Comparison of ENCODE assay signal across 9 cellular contexts in the genomic region with DNA sequence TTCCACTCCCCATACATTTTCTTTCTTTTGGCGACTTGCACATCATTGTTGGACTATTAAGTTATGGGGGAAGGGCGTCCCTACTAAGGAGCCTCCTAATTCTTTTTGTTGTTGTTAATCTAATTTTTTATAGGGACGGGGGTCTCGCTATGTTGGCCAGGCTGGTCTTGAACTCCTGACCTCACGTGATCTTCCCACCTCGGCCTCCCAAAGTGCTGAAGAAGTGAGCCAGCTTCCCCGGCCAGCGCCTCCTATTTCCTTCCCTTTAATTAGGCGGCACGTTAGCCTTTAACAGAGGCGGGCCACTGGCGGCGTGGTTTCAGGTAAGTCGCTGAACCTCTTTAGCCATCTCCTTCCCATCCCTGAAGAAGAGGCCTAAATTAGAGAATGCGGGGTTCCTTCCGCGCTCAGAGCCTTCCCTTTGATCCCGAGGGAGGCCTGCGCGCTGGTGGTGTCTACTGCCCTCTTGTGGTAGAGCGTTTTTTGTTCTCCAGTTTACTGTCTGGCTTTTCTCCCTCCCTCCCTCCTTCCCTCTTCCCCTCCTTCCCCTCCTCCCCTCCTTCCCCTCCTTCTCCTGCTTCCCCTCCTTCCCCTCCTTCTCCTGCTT. TPM values are rescaled to one million over a fixed set of nuclear protein-coding genes. Genes with fewer than 3 reads are reported as not detected.
A peak's percentile ranks its signal among the peaks of the same experiment; 100 is the strongest.
DNase-seq lines count a peak whose midpoint lies in the region; ATAC-seq and TF ChIP-seq lines count a peak whose summit lies in the region.
"Had no signal": no experiment of that assay in that cellular context is flagged by ENCODE, and none has a peak within 500 bp of the region (broad histone marks: within the 10 kb centered on the region; RNA-seq: fewer than 3 reads in every experiment).

No MANE protein-coding gene starts in this region.

- H3K27ac ChIP-seq in neural progenitor cell, result no peak overlapping the region
- no peak overlapping the region for H3K27ac ChIP-seq in substantia nigra (ENCODE audit: low read depth, low read length, poor library complexity, severe bottlenecking)

- no peak overlapping the region for H3K4me2 ChIP-seq in neural progenitor cell

- intact Hi-C loops in activated T-helper 1 cell treated with anti-CD3 and anti-CD28 coated beads, Interleukin-12 subunit alpha, Interleukin-12 subunit beta, Interleukin-2, Interleukin-4 antibody, amounts not matched to agents 30 ng/mL and 10 ng/mL and 1 ng/mL, durations not matched to agents 14 hours and 24 hours and 36 hours (cut with micrococcal nuclease), result loop anchor here (1.0 to 5.0 kb wide), 4 partner anchors 45 to 235 kb away; a partner anchor contains a TSS

- H3K9me3 Mint-ChIP-seq in activated T-helper 1 cell treated with anti-CD3 and anti-CD28 coated beads, Interleukin-12 subunit alpha, Interleukin-12 subunit beta, Interleukin-2, Interleukin-4 antibody, amounts not matched to agents 30 ng/mL and 10 ng/mL and 1 ng/mL, durations not matched to agents 14 hours and 24 hours and 36 hours, result no peaks in the 10 kb centered on the region
- no peaks in the 10 kb centered on the region for H3K9me3 Mint-ChIP-seq in neural progenitor cell

- TF ChIP-seq CTCF in neural progenitor cell (IDR thresholded peaks at IDR 0.05), result peak; percentile 75

- H3K4me3 Mint-ChIP-seq in activated T-helper 1 cell treated with anti-CD3 and anti-CD28 coated beads, Interleukin-12 subunit alpha, Interleukin-12 subunit beta, Interleukin-2, Interleukin-4 antibody, amounts not matched to agents 30 ng/mL and 10 ng/mL and 1 ng/mL, durations not matched to agents 14 hours and 24 hours and 36 hours, result peak overlapping the region; percentile 48
- no peak overlapping the region for H3K4me3 Mint-ChIP-seq in neural progenitor cell

- H3K79me2 ChIP-seq in neural progenitor cell (ENCODE audit: low read depth), result no peaks in the 10 kb centered on the region

- peaks cover 7% of the 10 kb centered on the region for H3K27me3 Mint-ChIP-seq in activated T-helper 1 cell treated with anti-CD3 and anti-CD28 coated beads, Interleukin-12 subunit alpha, Interleukin-12 subunit beta, Interleukin-2, Interleukin-4 antibody, amounts not matched to agents 30 ng/mL and 10 ng/mL and 1 ng/mL, durations not matched to agents 14 hours and 24 hours and 36 hours (ENCODE audit: insufficient read depth)
- H3K27me3 Mint-ChIP-seq in neural progenitor cell (ENCODE audit: insufficient read depth, low read depth), result peaks cover 6% of the 10 kb centered on the region

- no peaks in the 10 kb centered on the region for H3K9me3 ChIP-seq in neural progenitor cell (ENCODE audit: low read depth)

- no peak overlapping the region for H3K9ac ChIP-seq in neural progenitor cell

- H2AFZ ChIP-seq in neural progenitor cell (replicated peaks), result peak overlapping the region; percentile 29

- H3K27ac Mint-ChIP-seq in activated T-helper 1 cell treated with anti-CD3 and anti-CD28 coated beads, Interleukin-12 subunit alpha, Interleukin-12 subunit beta, Interleukin-2, Interleukin-4 antibody, amounts not matched to agents 30 ng/mL and 10 ng/mL and 1 ng/mL, durations not matched to agents 14 hours and 24 hours and 36 hours, result no peak overlapping the region
- no peak overlapping the region for H3K27ac Mint-ChIP-seq in neural progenitor cell

- H3K36me3 Mint-ChIP-seq in activated T-helper 1 cell treated with anti-CD3 and anti-CD28 coated beads, Interleukin-12 subunit alpha, Interleukin-12 subunit beta, Interleukin-2, Interleukin-4 antibody, amounts not matched to agents 30 ng/mL and 10 ng/mL and 1 ng/mL, durations not matched to agents 14 hours and 24 hours and 36 hours (ENCODE audit: low read depth), result no peaks in the 10 kb centered on the region
- no peaks in the 10 kb centered on the region for H3K36me3 Mint-ChIP-seq in neural progenitor cell

- DNase-seq in DMS 273 treated with DMSO at 0.1 percent for 48 hours (lab: John Stamatoyannopoulos, UW) (peak; percentile 46), LoVo (ENCODE audit: low spot score) (peak; percentile 78), RPMI7951 (ENCODE audit: low read depth) (peak; percentile 77), fibroblast of the conjunctiva (ENCODE audit: low read depth) (peak; percentile 45), neural progenitor cell (ENCODE audit: low spot score) (peak; percentile 86), substantia nigra (lab: John Stamatoyannopoulos, UW) (peak in 36 of 49 donors; percentile 4 to 68 (median 34))
- DNase-seq in activated T-helper 1 cell treated with anti-CD3 and anti-CD28 coated beads, Interleukin-12 subunit alpha, Interleukin-12 subunit beta, Interleukin-2, Interleukin-4 antibody, amounts not matched to agents 30 ng/mL and 10 ng/mL and 1 ng/mL, durations not matched to agents 14 hours and 24 hours and 36 hours (ENCODE audit: low spot score), result peak; percentile 39

- ATAC-seq in GM18520 (IDR thresholded peaks at IDR 0.05; ENCODE audit: unreplicated experiment), result no peak

- no peaks in the 10 kb centered on the region for H4K20me1 ChIP-seq in neural progenitor cell (ENCODE audit: low read depth)

- H3K36me3 ChIP-seq in neural progenitor cell, result no peaks in the 10 kb centered on the region

- no peaks in the 10 kb centered on the region for H3K4me1 ChIP-seq in neural progenitor cell

- H3F3A ChIP-seq in neural progenitor cell (ENCODE audit: low read depth), result peaks cover 3% of the 10 kb centered on the region

- H3K4me3 ChIP-seq in neural progenitor cell, result no peak overlapping the region

- H3K4me1 Mint-ChIP-seq in activated T-helper 1 cell treated with anti-CD3 and anti-CD28 coated beads, Interleukin-12 subunit alpha, Interleukin-12 subunit beta, Interleukin-2, Interleukin-4 antibody, amounts not matched to agents 30 ng/mL and 10 ng/mL and 1 ng/mL, durations not matched to agents 14 hours and 24 hours and 36 hours (ENCODE audit: low read depth), result peaks cover 7% of the 10 kb centered on the region
- H3K4me1 Mint-ChIP-seq in neural progenitor cell, result peaks cover 3% of the 10 kb centered on the region

- no peaks in the 10 kb centered on the region for H3K27me3 ChIP-seq in neural progenitor cell

RNA-seq across cellular contexts. Expression of a gene that starts 38.1 kb away (rescaled TPM):
- 4.1 and 4.2 TPM in 2 replicates for total RNA-seq in RPMI7951 (2014; rRNA removed; shearing (Covaris generic))
- total RNA-seq in activated T-helper 1 cell treated with anti-CD3 and anti-CD28 coated beads, Interleukin-12 subunit alpha, Interleukin-12 subunit beta, Interleukin-2, Interleukin-4 antibody, amounts not matched to agents 30 ng/mL and 10 ng/mL and 1 ng/mL, durations not matched to agents 14 hours and 24 hours and 36 hours, result 57.0 and 60.5 TPM in 2 replicates
- not detected in 2 replicates for total RNA-seq in neural progenitor cell (ENCODE audit: low replicate concordance)

RNA-seq across cellular contexts. Expression of a gene that starts 49.7 kb away (rescaled TPM):
- total RNA-seq in RPMI7951 (2014; rRNA removed; shearing (Covaris generic)), result 0.10 TPM in 1 of 2 replicates, not detected in the other
- total RNA-seq in activated T-helper 1 cell treated with anti-CD3 and anti-CD28 coated beads, Interleukin-12 subunit alpha, Interleukin-12 subunit beta, Interleukin-2, Interleukin-4 antibody, amounts not matched to agents 30 ng/mL and 10 ng/mL and 1 ng/mL, durations not matched to agents 14 hours and 24 hours and 36 hours, result not detected in 2 replicates
- total RNA-seq in neural progenitor cell (ENCODE audit: low replicate concordance), result not detected in 2 replicates
- total RNA-seq: activated CD8-positive, alpha-beta memory T cell treated with anti-CD3 and anti-CD28 coated beads for 36 hours had no signal

RNA-seq across cellular contexts. Expression of a gene that starts 58.9 kb away (rescaled TPM):
- 382 and 422 TPM in 2 replicates for total RNA-seq in RPMI7951 (2014; rRNA removed; shearing (Covaris generic))
- 425 and 429 TPM in 2 replicates for total RNA-seq in activated T-helper 1 cell treated with anti-CD3 and anti-CD28 coated beads, Interleukin-12 subunit alpha, Interleukin-12 subunit beta, Interleukin-2, Interleukin-4 antibody, amounts not matched to agents 30 ng/mL and 10 ng/mL and 1 ng/mL, durations not matched to agents 14 hours and 24 hours and 36 hours
- 193 and 214 TPM in 2 replicates for total RNA-seq in neural progenitor cell (ENCODE audit: low replicate concordance)

Comparison
In these comparisons a context has a peak if more than half of its experiments do, and no peak if none do; other contexts are left out.
1. DNase-seq: peak in every context shown above with its lines; median percentile 86 in neural progenitor cell; 78 in LoVo; 77 in RPMI7951; 46 in DMS 273 treated with DMSO at 0.1 percent for 48 hours; 45 in fibroblast of the conjunctiva; 39 in activated T-helper 1 cell treated with anti-CD3 and anti-CD28 coated beads, Interleukin-12 subunit alpha, Interleukin-12 subunit beta, Interleukin-2, Interleukin-4 antibody, amounts not matched to agents 30 ng/mL and 10 ng/mL and 1 ng/mL, durations not matched to agents 14 hours and 24 hours and 36 hours; 34 in substantia nigra.
2. RNA of a gene that starts 38.1 kb away (total RNA-seq): 57.0 to 60.5 TPM in activated T-helper 1 cell treated with anti-CD3 and anti-CD28 coated beads, Interleukin-12 subunit alpha, Interleukin-12 subunit beta, Interleukin-2, Interleukin-4 antibody, amounts not matched to agents 30 ng/mL and 10 ng/mL and 1 ng/mL, durations not matched to agents 14 hours and 24 hours and 36 hours; 4.1 to 4.2 TPM in RPMI7951 and not detected in neural progenitor cell; every median in the first group is over 10 times any median in the second.